In genomic region chr14:20683896-20684661, GRCh38 we compare ENCODE assay signal across 1 cellular context.
TF ChIP-seq lines count a peak whose summit lies in the region.

Gene RNASE4, plus strand, starts transcription at chr14:20684560. Its CDS starts 14,812 bp downstream, at chr14:20699372.

TF ChIP-seq in HepG2, 621 proteins besides CTCF, POLR2A, EP300 and RAD21 (continued from another document):
- TF ChIP-seq CBX1 (IDR thresholded peaks at IDR 0.05; ENCODE audit: low read depth) (peak; percentile 92), ZNF784 (CRISPR knock-in tag; IDR thresholded peaks at IDR 0.05; ENCODE audit: borderline replicate concordance) (no peak; the same call in 1 of the 2 replicates), THAP7 (CRISPR knock-in tag; IDR thresholded peaks at IDR 0.05) (no peak), USF2 (IDR thresholded peaks at IDR 0.05; ENCODE audit: low read depth, low read length) (no peak), USF2 (CRISPR knock-in tag; IDR thresholded peaks at IDR 0.05; ENCODE audit: borderline replicate concordance) (no peak), ZNF891 (CRISPR knock-in tag; IDR thresholded peaks at IDR 0.05) (no peak; the same call in none of the 2 replicates), ZNF557 (CRISPR knock-in tag; IDR thresholded peaks at IDR 0.05) (no peak), YEATS2 (CRISPR knock-in tag; IDR thresholded peaks at IDR 0.05; ENCODE audit: borderline replicate concordance) (peak; percentile 67; the same call in 1 of the 2 replicates), FOXO1 (CRISPR knock-in tag; IDR thresholded peaks at IDR 0.05) (peak; percentile 43), GMEB1 (CRISPR knock-in tag; IDR thresholded peaks at IDR 0.05; ENCODE audit: borderline replicate concordance) (peak; percentile 79), TRIM24 (CRISPR knock-in tag; IDR thresholded peaks at IDR 0.05) (no peak), NFE2L2 (IDR thresholded peaks at IDR 0.05; ENCODE audit: low read length) (peak; percentile 4; the same call in 1 of the 2 replicates), ZNF20 (CRISPR knock-in tag; IDR thresholded peaks at IDR 0.05) (no peak), SIN3B (IDR thresholded peaks at IDR 0.05; ENCODE audit: low read length) (peak; percentile 47), SRSF4 (IDR thresholded peaks at IDR 0.05; ENCODE audit: low read depth, low read length, poor library complexity, severe bottlenecking) (no peak), ZNF17 (CRISPR knock-in tag; IDR thresholded peaks at IDR 0.05) (no peak), MAFG (CRISPR knock-in tag; IDR thresholded peaks at IDR 0.05) (no peak), ARNT (IDR thresholded peaks at IDR 0.05) (no peak), ZNF766 (CRISPR knock-in tag; IDR thresholded peaks at IDR 0.05; ENCODE audit: borderline replicate concordance) (no peak), ZBED4 (CRISPR knock-in tag; IDR thresholded peaks at IDR 0.05; ENCODE audit: borderline replicate concordance) (peak; percentile 27; the same call in 1 of the 2 replicates), ZNF225 (CRISPR knock-in tag; IDR thresholded peaks at IDR 0.05) (peak; percentile 94; the same call in 1 of the 2 replicates), FOXA3 (CRISPR knock-in tag; IDR thresholded peaks at IDR 0.05) (peak; percentile 81), RBAK (CRISPR knock-in tag; IDR thresholded peaks at IDR 0.05) (no peak), SMARCE1 (IDR thresholded peaks at IDR 0.05; ENCODE audit: borderline replicate concordance) (no peak), ZBTB43 (CRISPR knock-in tag; conservative IDR thresholded peaks at IDR 0.05) (peak; percentile 28; the same call in 1 of the 2 replicates), TGIF2 (CRISPR knock-in tag; IDR thresholded peaks at IDR 0.05) (peak; percentile 81; the same call in 1 of the 2 replicates), ELF4 (CRISPR knock-in tag; IDR thresholded peaks at IDR 0.05; ENCODE audit: borderline replicate concordance) (0 out of 2 replicates have a peak, but pooled peaks have one; percentile 13), RARA (CRISPR knock-in tag; IDR thresholded peaks at IDR 0.05) (peak; percentile 40), CC2D1A (CRISPR knock-in tag; IDR thresholded peaks at IDR 0.05) (no peak), ZNF883 (CRISPR knock-in tag; IDR thresholded peaks at IDR 0.05; ENCODE audit: not compliant biosample characterization) (peak; percentile 33), ZFP82 (CRISPR knock-in tag; IDR thresholded peaks at IDR 0.05; ENCODE audit: borderline replicate concordance) (0 out of 2 replicates have a peak, but pooled peaks have one; percentile 81), TARDBP (CRISPR knock-in tag; IDR thresholded peaks at IDR 0.05) (peak; percentile 31; the same call in 1 of the 2 replicates), NFKB2 (CRISPR knock-in tag; IDR thresholded peaks at IDR 0.05; ENCODE audit: borderline replicate concordance) (peak; percentile 96; the same call in 1 of the 2 replicates), IRX3 (CRISPR knock-in tag; IDR thresholded peaks at IDR 0.05; ENCODE audit: borderline replicate concordance, low read depth) (no peak; the same call in 1 of the 2 replicates), NFIB (CRISPR knock-in tag; IDR thresholded peaks at IDR 0.05; ENCODE audit: borderline replicate concordance) (no peak), PITX1 (CRISPR knock-in tag; IDR thresholded peaks at IDR 0.05) (no peak; the same call in none of the 2 replicates)
